Comparison of ENCODE assay signal across 26 cellular contexts in genomic region chr3:38618343-38618742, GRCh38. TPM values are rescaled to one million over a fixed set of nuclear protein-coding genes. Genes with fewer than 3 reads are reported as not detected.
"Had no signal": no experiment of that assay in that cellular context is flagged by ENCODE, and none has a peak within 500 bp of the region (broad histone marks: within the 10 kb centered on the region; RNA-seq: fewer than 3 reads in every experiment).

No MANE protein-coding gene starts in this region.

- H3K79me2 ChIP-seq: hepatocyte had no signal

- H3K27ac Mint-ChIP-seq: mesothelial cell of epicardium; naive B cell; natural killer cell; nephron progenitor cell; neural progenitor cell; stimulated activated memory B cell treated with anti-CD40 and anti-IgM and Interleukin-4, amounts not matched to agents 10 μg/mL and 1 μg/mL and 100 μg/mL, for 72 hours; type B pancreatic cell had no signal

- H3K4me1 Mint-ChIP-seq: mesothelial cell of epicardium; naive B cell; natural killer cell; nephron progenitor cell; stimulated activated memory B cell treated with anti-CD40 and anti-IgM and Interleukin-4, amounts not matched to agents 10 μg/mL and 1 μg/mL and 100 μg/mL, for 72 hours; stimulated activated naive CD8-positive, alpha-beta T cell treated with anti-CD3 and anti-CD28 coated beads, Interleukin-15, amount 100 ng/mL, for 72 hours had no signal

- H3K36me3 ChIP-seq: neural progenitor cell, neutrophil, ovary, prostate gland, uterus had no signal

- H3K9me3 ChIP-seq: neutrophil, ovary, prostate gland, tibial nerve, uterus had no signal

- H3K9me3 Mint-ChIP-seq: mesothelial cell of epicardium; naive B cell; natural killer cell; nephron progenitor cell; neural progenitor cell; stimulated activated memory B cell treated with anti-CD40 and anti-IgM and Interleukin-4, amounts not matched to agents 10 μg/mL and 1 μg/mL and 100 μg/mL, for 72 hours; stimulated activated naive CD8-positive, alpha-beta T cell treated with anti-CD3 and anti-CD28 coated beads, Interleukin-15, amount 100 ng/mL, for 72 hours; type B pancreatic cell had no signal

- H3K4me3 ChIP-seq: hepatocyte, lung, neural progenitor cell, ovary, prostate gland, skin epidermis, tibial nerve, uterus had no signal

- H3K4me3 Mint-ChIP-seq: mesothelial cell of epicardium; natural killer cell; nephron progenitor cell; neural progenitor cell; stimulated activated memory B cell treated with anti-CD40 and anti-IgM and Interleukin-4, amounts not matched to agents 10 μg/mL and 1 μg/mL and 100 μg/mL, for 72 hours; stimulated activated naive CD8-positive, alpha-beta T cell treated with anti-CD3 and anti-CD28 coated beads, Interleukin-15, amount 100 ng/mL, for 72 hours; type B pancreatic cell had no signal

- H3K27ac ChIP-seq: hepatocyte, neural progenitor cell, neutrophil, ovary, prostate gland, skin epidermis, tibial nerve, uterus had no signal

- H3K4me1 ChIP-seq: prostate gland, tibial nerve, uterus had no signal

- H3K27me3 ChIP-seq: hepatocyte, neural progenitor cell, neutrophil, ovary, tibial nerve, uterus had no signal

- DNase-seq: islet precursor cell; mesendoderm; naive B cell; natural killer cell; nephron progenitor cell; occipital lobe; ovary; retina; stimulated activated CD4-positive, alpha-beta T cell treated with anti-CD3 and anti-CD28 coated beads, Interleukin-4, amount 100 ng/mL, for 24 hours; stimulated activated naive CD4-positive, alpha-beta T cell treated with Interleukin-2 at 50 U/mL for 16 hours; stimulated activated naive CD8-positive, alpha-beta T cell treated with anti-CD3 and anti-CD28 coated beads, Interleukin-15, amount 100 ng/mL, for 72 hours; substantia nigra; uterus had no signal

- H3K27me3 Mint-ChIP-seq: stimulated activated naive CD8-positive, alpha-beta T cell treated with anti-CD3 and anti-CD28 coated beads, Interleukin-15, amount 100 ng/mL, for 72 hours had no signal

- ATAC-seq: left lobe of liver; natural killer cell; sciatic nerve; stimulated activated memory B cell treated with anti-CD40 and anti-IgM and Interleukin-4, amounts not matched to agents 10 μg/mL and 1 μg/mL and 100 μg/mL, for 72 hours; stimulated activated naive CD8-positive, alpha-beta T cell treated with anti-CD3 and anti-CD28 coated beads, Interleukin-15, amount 100 ng/mL, for 72 hours had no signal

- H2AFZ ChIP-seq: hepatocyte, neural progenitor cell had no signal

- H3K4me2 ChIP-seq: hepatocyte, neural progenitor cell had no signal

- H3K36me3 Mint-ChIP-seq: mesothelial cell of epicardium; naive B cell; natural killer cell; neural progenitor cell; stimulated activated memory B cell treated with anti-CD40 and anti-IgM and Interleukin-4, amounts not matched to agents 10 μg/mL and 1 μg/mL and 100 μg/mL, for 72 hours; type B pancreatic cell had no signal

RNA-seq across cellular contexts. Expression of gene SCN5A, which starts 31.1 kb away (rescaled TPM):
- total RNA-seq: mononuclear cell had no signal
